Comparison of ENCODE assay signal across 15 cellular contexts in genomic region chr2:219658447-219658846, GRCh38. TPM values are rescaled to one million over a fixed set of nuclear protein-coding genes. Genes with fewer than 3 reads are reported as not detected.
DNase-seq lines count a peak whose midpoint lies in the region; ATAC-seq and TF ChIP-seq lines count a peak whose summit lies in the region.
"Had no signal": no experiment of that assay in that cellular context is flagged by ENCODE, and none has a peak within 500 bp of the region (broad histone marks: within the 10 kb centered on the region; RNA-seq: fewer than 3 reads in every experiment).

No MANE protein-coding gene starts in this region.

- H3K9me3 ChIP-seq in ascending aorta = no peaks in the 10 kb centered on the region

- H3K9me3 Mint-ChIP-seq in activated naive CD4-positive, alpha-beta T cell treated with anti-CD3 and anti-CD28 coated beads for 36 hours = peaks cover 4% of the 10 kb centered on the region

- CTCF ChIA-PET in activated naive CD4-positive, alpha-beta T cell treated with anti-CD3 and anti-CD28 coated beads for 36 hours (lab: Charles Lee) = interaction anchor here (1.1 kb wide), 1 partner anchor 18 kb away, joined by 3 read pairs; no protein-coding TSS in a partner anchor

- intact Hi-C loops in ascending aorta (cut with DNase I) = no loop called here
- intact Hi-C loops in activated naive CD4-positive, alpha-beta T cell treated with anti-CD3 and anti-CD28 coated beads for 36 hours (cut with micrococcal nuclease) = no loop called here

- ATAC-seq in omental fat pad (ENCODE audit: low FRiP score) (peak; percentile 37), HG02642 (IDR thresholded peaks at IDR 0.05; ENCODE audit: poor library complexity, unreplicated experiment) (no peak), GM19455 (IDR thresholded peaks at IDR 0.05; ENCODE audit: unreplicated experiment) (no peak)
- ATAC-seq: activated CD8-positive, alpha-beta T cell treated with anti-CD3 and anti-CD28 coated beads, Interleukin-2, amount 10 ng/mL, durations not matched to agents 7 days and 5 days had no signal

- peaks cover 0 to 4% of the 10 kb centered on the region in 2 donors for H3K4me1 ChIP-seq in ascending aorta

- H3K27ac Mint-ChIP-seq in activated naive CD4-positive, alpha-beta T cell treated with anti-CD3 and anti-CD28 coated beads for 36 hours = no peak overlapping the region
- H3K27ac Mint-ChIP-seq: activated CD8-positive, alpha-beta T cell treated with anti-CD3 and anti-CD28 coated beads, Interleukin-2, amount 10 ng/mL, durations not matched to agents 7 days and 5 days; nephron had no signal

- DNase-seq in EH (ENCODE audit: low read depth) (peak; percentile 57), ascending aorta (ENCODE audit: low spot score in 2 of 2) (no peak), fibroblast of villous mesenchyme (ENCODE audit: low read depth) (peak; percentile 57), omental fat pad (ENCODE audit: low spot score) (no peak), NOMO-1 treated with dmso at 0.1 percent for 144 hours (lab: John Stamatoyannopoulos, UW; ENCODE audit: unreplicated experiment) (no peak)
- no peak for DNase-seq in activated naive CD4-positive, alpha-beta T cell treated with anti-CD3 and anti-CD28 coated beads for 36 hours
- DNase-seq: ACHN; activated CD8-positive, alpha-beta T cell treated with anti-CD3 and anti-CD28 coated beads, Interleukin-2, amount 10 ng/mL, durations not matched to agents 7 days and 5 days; COR-L47; NCI-H1417 treated with DMSO at 0.1 percent for 48 hours; stimulated activated naive CD4-positive, alpha-beta T cell treated with Interleukin-2 at 50 U/mL for 16 hours had no signal

- no peak overlapping the region for H3K4me3 Mint-ChIP-seq in activated naive CD4-positive, alpha-beta T cell treated with anti-CD3 and anti-CD28 coated beads for 36 hours
- H3K4me3 Mint-ChIP-seq: activated CD8-positive, alpha-beta T cell treated with anti-CD3 and anti-CD28 coated beads, Interleukin-2, amount 10 ng/mL, durations not matched to agents 7 days and 5 days; nephron had no signal

- no peaks in the 10 kb centered on the region for H3K36me3 Mint-ChIP-seq in activated naive CD4-positive, alpha-beta T cell treated with anti-CD3 and anti-CD28 coated beads for 36 hours (ENCODE audit: low read depth)

- peaks cover 12% of the 10 kb centered on the region for H3K27me3 Mint-ChIP-seq in activated naive CD4-positive, alpha-beta T cell treated with anti-CD3 and anti-CD28 coated beads for 36 hours (ENCODE audit: low read depth)

- H3K27ac ChIP-seq in ascending aorta = peak overlapping the region; percentile 37 to 56

- H3K4me3 ChIP-seq in ascending aorta (no peak overlapping the region), fibroblast of villous mesenchyme (ENCODE audit: low read depth, low read length) (no peak overlapping the region)

- no peak for TF ChIP-seq CTCF in ascending aorta (IDR thresholded peaks at IDR 0.05)
- no peak for TF ChIP-seq CTCF in fibroblast of villous mesenchyme (IDR thresholded peaks at IDR 0.05; ENCODE audit: insufficient read depth, low read depth, low read length)
- no peak for TF ChIP-seq CTCF in omental fat pad (IDR thresholded peaks at IDR 0.05)

- H3K27me3 ChIP-seq in ascending aorta = no peaks in the 10 kb centered on the region

- no peaks in the 10 kb centered on the region for H3K4me1 Mint-ChIP-seq in activated naive CD4-positive, alpha-beta T cell treated with anti-CD3 and anti-CD28 coated beads for 36 hours (ENCODE audit: low read depth)
- H3K4me1 Mint-ChIP-seq: nephron had no signal

- H3K36me3 ChIP-seq in ascending aorta = no peaks in the 10 kb centered on the region

RNA-seq across cellular contexts. Expression of gene SLC4A3, which starts 31.0 kb away (rescaled TPM):
- total RNA-seq in ascending aorta (1.8 TPM), fibroblast of villous mesenchyme (5.6 and 7.7 TPM in 2 replicates), omental fat pad (10 to 100 TPM in 2 of 4 donors, 1 to 10 TPM in 2; 5.2 to 15.8 (median 8.6) TPM)
- total RNA-seq in activated naive CD4-positive, alpha-beta T cell treated with anti-CD3 and anti-CD28 coated beads for 36 hours = not detected
- total RNA-seq: activated CD8-positive, alpha-beta T cell treated with anti-CD3 and anti-CD28 coated beads, Interleukin-2, amount 10 ng/mL, durations not matched to agents 7 days and 5 days; T-helper 1 cell treated with Interleukin-12 subunit alpha and Interleukin-12 subunit beta and Interleukin-4 antibody, amounts not matched to agents 30 ng/mL and 1 ng/mL, for 36 hours had no signal

Comparison
In these comparisons a context has a peak if more than half of its experiments do, and no peak if none do; other contexts are left out.
1. DNase-seq: peak in EH (single experiment) and fibroblast of villous mesenchyme (single experiment); none in ascending aorta (0 of 2), omental fat pad (single experiment), NOMO-1 treated with dmso at 0.1 percent for 144 hours (single experiment) and activated naive CD4-positive, alpha-beta T cell treated with anti-CD3 and anti-CD28 coated beads for 36 hours (single experiment).